ENCODE assay signal across 11 cellular contexts in the genomic region with DNA sequence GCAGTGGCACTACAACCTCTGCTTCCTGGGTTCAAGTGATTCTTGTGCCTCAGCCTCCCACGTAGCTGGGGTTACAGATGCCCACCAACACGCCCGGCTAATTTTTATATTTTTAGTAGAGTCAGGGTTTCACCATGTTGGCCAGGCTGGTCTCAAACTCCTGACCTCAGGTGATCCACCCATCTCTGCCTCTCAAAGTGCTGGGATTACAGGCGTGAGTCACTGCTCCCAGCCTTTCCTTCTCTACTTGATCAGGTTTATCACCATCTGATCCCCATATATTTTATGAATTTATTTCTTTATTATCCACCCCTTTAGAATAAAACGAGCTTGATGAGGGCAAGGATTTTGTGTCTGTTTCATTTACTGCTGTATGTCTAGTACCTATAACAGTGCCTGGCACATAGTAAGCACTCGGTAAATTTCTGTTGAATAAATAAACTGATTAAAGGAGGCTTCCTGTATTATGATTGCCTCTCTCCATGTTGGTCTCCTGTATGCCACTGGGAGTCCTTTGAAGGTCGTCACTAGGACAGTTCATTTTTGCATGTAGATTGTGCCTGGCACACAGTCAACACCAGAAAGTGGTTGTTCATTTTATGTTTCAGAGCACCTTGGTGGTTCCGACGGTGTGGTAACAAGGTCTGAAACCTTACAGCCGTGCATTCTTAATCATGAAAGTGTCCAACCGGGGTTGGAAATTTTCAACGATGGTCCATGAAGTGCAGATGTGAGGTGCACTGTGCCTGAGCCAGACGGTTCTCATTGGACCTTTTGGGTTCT. TPM values are rescaled to one million over a fixed set of nuclear protein-coding genes. Genes with fewer than 3 reads are reported as not detected.
A peak's percentile ranks its signal among the peaks of the same experiment; 100 is the strongest.
DNase-seq lines count a peak whose midpoint lies in the region; ATAC-seq and TF ChIP-seq lines count a peak whose summit lies in the region.
"Had no signal": no experiment of that assay in that cellular context is flagged by ENCODE, and none has a peak within 500 bp of the region (broad histone marks: within the 10 kb centered on the region; RNA-seq: fewer than 3 reads in every experiment).

No MANE protein-coding gene starts in this region.

- no peak overlapping the region for H3K23ac ChIP-seq in IMR-90 (ENCODE audit: low read depth, low read length)
- H3K23ac ChIP-seq in mesenchymal stem cell (ENCODE audit: low read length in 2 of 2): no peak overlapping the region

- H2BK15ac ChIP-seq in IMR-90 (ENCODE audit: low read depth, low read length): no peak overlapping the region; the same call in 2 of the 3 replicates
- H2BK15ac ChIP-seq in mesenchymal stem cell (ENCODE audit: low read depth, poor library complexity, severe bottlenecking): no peak overlapping the region

- H3K36me3 ChIP-seq in CD8-positive, alpha-beta memory T cell (ENCODE audit: insufficient read depth, low read length): no peaks in the 10 kb centered on the region
- H3K36me3 ChIP-seq in IMR-90 (ENCODE audit: control insufficient read depth, insufficient read depth, low read length): no peaks in the 10 kb centered on the region
- H3K36me3 ChIP-seq in mucosa of descending colon (ENCODE audit: low read depth): no peaks in the 10 kb centered on the region
- no peaks in the 10 kb centered on the region for H3K36me3 ChIP-seq in mesenchymal stem cell (ENCODE audit: control insufficient read depth in 1 of 2, insufficient read depth in 2 of 2, low read depth in 1 of 2, low read length in 2 of 2)
- H3K36me3 ChIP-seq: adrenal gland, prostate gland had no signal

- BruUV-seq in IMR-90 (replicated peaks; lab: Mats Ljungman, UMichigan): no TSS peak

- no peak overlapping the region for H3K56ac ChIP-seq in IMR-90 (ENCODE audit: extremely low read depth, insufficient read depth, low read length)

- no peaks in the 10 kb centered on the region for H3K36me3 Mint-ChIP-seq in CD8-positive, alpha-beta memory T cell
- H3K36me3 Mint-ChIP-seq in activated CD8-positive, alpha-beta T cell treated with anti-CD3 and anti-CD28 coated beads for 36 hours (ENCODE audit: low read depth): no peaks in the 10 kb centered on the region

- dilution Hi-C loops in IMR-90 (cut with HindIII; ENCODE audit: low sequenced_read_pairs, unreplicated experiment): no loop called here

- no peak overlapping the region for H3K18ac ChIP-seq in IMR-90 (ENCODE audit: low read depth, low read length)
- no peak overlapping the region for H3K18ac ChIP-seq in mesenchymal stem cell (ENCODE audit: low read depth in 1 of 2, low read length in 2 of 2)

- DNase-seq in CD8-positive, alpha-beta memory T cell: peak in 2 of 5 donors; percentile 13 to 63
- DNase-seq in IMR-90 (no peak), mucosa of descending colon (peak in 2 of 3 donors; percentile 33 to 62), mesenchymal stem cell (no peak), kidney glomerular epithelial cell (lab: John Stamatoyannopoulos, UW) (no peak), AG20443 (ENCODE audit: low spot score) (no peak)
- peak; percentile 64 for DNase-seq in activated CD8-positive, alpha-beta T cell treated with anti-CD3 and anti-CD28 coated beads for 36 hours
- DNase-seq: NCI-H446 had no signal

- H2AK9ac ChIP-seq in IMR-90 (replicated peaks; ENCODE audit: low read depth, low read length, poor library complexity): no peak overlapping the region

- H4K91ac ChIP-seq in IMR-90 (ENCODE audit: insufficient read depth, low read depth, low read length) (no peak overlapping the region), mesenchymal stem cell (ENCODE audit: low read length) (no peak overlapping the region)

- H3K4me3 Mint-ChIP-seq in CD8-positive, alpha-beta memory T cell: peak overlapping the region; percentile 56 to 90 (median 81)
- no peak overlapping the region for H3K4me3 Mint-ChIP-seq in activated CD8-positive, alpha-beta T cell treated with anti-CD3 and anti-CD28 coated beads for 36 hours

- POLR2A ChIA-PET in CD8-positive, alpha-beta memory T cell (lab: Charles Lee): interaction anchor here (0.6 to 2.7 kb wide), 6 partner anchors 7 to 41 kb away, joined by 3 to 20 read pairs (median 4); a partner anchor contains a TSS
- POLR2A ChIA-PET in IMR-90 (lab: Charles Lee; ENCODE audit: unreplicated experiment): no interaction called here
- POLR2A ChIA-PET in activated CD8-positive, alpha-beta T cell treated with anti-CD3 and anti-CD28 coated beads for 36 hours (lab: Charles Lee): interaction anchor here (1.3 to 1.6 kb wide), 2 partner anchors 10 to 41 kb away, joined by 5 to 6 read pairs; a partner anchor contains a TSS

- no peaks in the 10 kb centered on the region for H3K27me3 Mint-ChIP-seq in CD8-positive, alpha-beta memory T cell
- H3K27me3 Mint-ChIP-seq in activated CD8-positive, alpha-beta T cell treated with anti-CD3 and anti-CD28 coated beads for 36 hours: no peaks in the 10 kb centered on the region

- H3K4me2 ChIP-seq in IMR-90 (ENCODE audit: low read depth, low read length): no peak overlapping the region
- no peak overlapping the region for H3K4me2 ChIP-seq in mesenchymal stem cell (ENCODE audit: low read length, poor library complexity, severe bottlenecking)

- in situ Hi-C loops in IMR-90 (cut with MboI; ENCODE audit: low sequenced_read_pairs): no loop called here

- H3K4me3 ChIP-seq in CD8-positive, alpha-beta memory T cell (ENCODE audit: low read length): peak overlapping the region; percentile 31
- H3K4me3 ChIP-seq in IMR-90 (ENCODE audit: insufficient read depth, low read depth, low read length) (no peak overlapping the region), mucosa of descending colon (no peak overlapping the region), mesenchymal stem cell (ENCODE audit: insufficient read depth in 1 of 2, low read depth in 1 of 2, low read length in 2 of 2) (no peak overlapping the region)
- H3K4me3 ChIP-seq: adrenal gland, prostate gland had no signal

- peak overlapping the region; percentile 65 for H3K27ac ChIP-seq in CD8-positive, alpha-beta memory T cell (ENCODE audit: low read depth, low read length)
- H3K27ac ChIP-seq in IMR-90 (ENCODE audit: insufficient read depth, low read length): no peak overlapping the region
- no peak overlapping the region for H3K27ac ChIP-seq in mesenchymal stem cell (ENCODE audit: low read length, poor library complexity, severe bottlenecking)
- H3K27ac ChIP-seq: adrenal gland, prostate gland had no signal

- H2AK5ac ChIP-seq in IMR-90 (ENCODE audit: low read depth, low read length) (no peak overlapping the region), mesenchymal stem cell (ENCODE audit: low read length, severe bottlenecking) (no peak overlapping the region)

- H2BK120ac ChIP-seq in IMR-90 (ENCODE audit: low read depth, low read length) (no peak overlapping the region), mesenchymal stem cell (ENCODE audit: low read depth, low read length) (no peak overlapping the region)

- no peak for TF ChIP-seq POLR2A in IMR-90 (IDR thresholded peaks at IDR 0.05; ENCODE audit: low read depth, low read length)

- no peak overlapping the region for H3K14ac ChIP-seq in IMR-90 (replicated peaks; ENCODE audit: low read depth, low read length)
- H3K14ac ChIP-seq in mesenchymal stem cell (ENCODE audit: low read length in 2 of 2): no peak overlapping the region

- no peaks in the 10 kb centered on the region for H4K20me1 ChIP-seq in IMR-90 (ENCODE audit: insufficient read depth, low read length)

- H3K9me3 Mint-ChIP-seq in CD8-positive, alpha-beta memory T cell: no peaks in the 10 kb centered on the region
- no peaks in the 10 kb centered on the region for H3K9me3 Mint-ChIP-seq in activated CD8-positive, alpha-beta T cell treated with anti-CD3 and anti-CD28 coated beads for 36 hours

- intact Hi-C loops in IMR-90 (cut with micrococcal nuclease): no loop called here
- intact Hi-C loops in activated CD8-positive, alpha-beta T cell treated with anti-CD3 and anti-CD28 coated beads for 36 hours (cut with micrococcal nuclease): no loop called here
- intact Hi-C loops in mucosa of descending colon (cut with DNase I, micrococcal nuclease): no loop called here

- no peaks in the 10 kb centered on the region for H3K9me3 ChIP-seq in CD8-positive, alpha-beta memory T cell (ENCODE audit: low read length)
- no peaks in the 10 kb centered on the region for H3K9me3 ChIP-seq in IMR-90 (ENCODE audit: control insufficient read depth, insufficient read depth, low read length)
- no peaks in the 10 kb centered on the region for H3K9me3 ChIP-seq in mucosa of descending colon
- H3K9me3 ChIP-seq in mesenchymal stem cell (ENCODE audit: control insufficient read depth, low read length): no peaks in the 10 kb centered on the region
- H3K9me3 ChIP-seq: adrenal gland, prostate gland had no signal

- H3K27ac Mint-ChIP-seq in CD8-positive, alpha-beta memory T cell: peak overlapping the region; percentile 95 to 99 (median 98)
- H3K27ac Mint-ChIP-seq in activated CD8-positive, alpha-beta T cell treated with anti-CD3 and anti-CD28 coated beads for 36 hours: peak overlapping the region; percentile 11

- no peak overlapping the region for H2BK12ac ChIP-seq in mesenchymal stem cell (ENCODE audit: low read length in 2 of 2)

- H3K9me1 ChIP-seq in IMR-90 (ENCODE audit: insufficient read depth, low read length): peaks cover 4% of the 10 kb centered on the region; the same call in 1 of the 2 replicates

- H3K4me1 Mint-ChIP-seq in CD8-positive, alpha-beta memory T cell: peaks cover 43 to 50% (median 48%) of the 10 kb centered on the region in 3 donors
- peaks cover 21% of the 10 kb centered on the region for H3K4me1 Mint-ChIP-seq in activated CD8-positive, alpha-beta T cell treated with anti-CD3 and anti-CD28 coated beads for 36 hours (ENCODE audit: low read depth)

- no peak overlapping the region for H2BK20ac ChIP-seq in IMR-90 (ENCODE audit: low read depth, low read length)

- 69% methylated on average over 2 of the region's 13 CpGs; no CpG with 5 or more reads in 1 of the 2 experiments for WGBS in IMR-90 (ENCODE audit: extremely low coverage in 2 of 2, insufficient read length in 1 of 2), 2 experiments
- WGBS in mesenchymal stem cell: 94% methylated on average over 13 of the region's 13 CpGs

- peaks cover 40% of the 10 kb centered on the region for H3K4me1 ChIP-seq in CD8-positive, alpha-beta memory T cell (ENCODE audit: insufficient read depth, low read length)
- H3K4me1 ChIP-seq in IMR-90 (ENCODE audit: control insufficient read depth, insufficient read depth, low read length) (peaks cover 7% of the 10 kb centered on the region), mucosa of descending colon (ENCODE audit: low read depth) (peaks cover 9% of the 10 kb centered on the region), mesenchymal stem cell (ENCODE audit: control insufficient read depth, insufficient read depth, low read depth, low read length) (no peaks in the 10 kb centered on the region)
- H3K4me1 ChIP-seq: adrenal gland, prostate gland had no signal

- ATAC-seq in IMR-90 (ENCODE audit: low read depth) (no peak), mucosa of descending colon (peak; percentile 80), GM21528 (IDR thresholded peaks at IDR 0.05; ENCODE audit: low FRiP score, unreplicated experiment) (no peak)
- ATAC-seq in activated CD8-positive, alpha-beta T cell treated with anti-CD3 and anti-CD28 coated beads for 36 hours: peak; percentile 73

- H3K79me1 ChIP-seq in IMR-90 (ENCODE audit: low read depth in 1 of 2, low read length in 2 of 2) (no peaks in the 10 kb centered on the region), mesenchymal stem cell (replicated peaks; ENCODE audit: low read length, poor library complexity, severe bottlenecking) (no peaks in the 10 kb centered on the region)

- H2AFZ ChIP-seq in IMR-90 (replicated peaks; ENCODE audit: low read length, poor library complexity) (no peak overlapping the region), mesenchymal stem cell (ENCODE audit: low read depth, low read length) (no peak overlapping the region)

- H2BK5ac ChIP-seq in IMR-90 (ENCODE audit: low read depth, low read length, poor library complexity, severe bottlenecking): no peak overlapping the region
- H2BK5ac ChIP-seq in mesenchymal stem cell (ENCODE audit: low read depth, low read length, poor library complexity, severe bottlenecking): no peak overlapping the region

- no peak overlapping the region for H4K5ac ChIP-seq in IMR-90 (ENCODE audit: low read depth, low read length)

- H3K4ac ChIP-seq in IMR-90 (ENCODE audit: low read depth, low read length): 0 out of 2 replicates have a peak overlapping the region, but pooled peaks have one; percentile 18
- H3K4ac ChIP-seq in mesenchymal stem cell (ENCODE audit: low read depth in 1 of 2, low read length in 2 of 2): no peak overlapping the region

- TF ChIP-seq CTCF in IMR-90 (conservative IDR thresholded peaks at IDR 0.05; ENCODE audit: low read depth, low read length) (no peak), mucosa of descending colon (IDR thresholded peaks at IDR 0.05) (no peak)
- TF ChIP-seq CTCF in activated CD8-positive, alpha-beta T cell treated with anti-CD3 and anti-CD28 coated beads for 36 hours (IDR thresholded peaks at IDR 0.05): no peak

- no peak for TF ChIP-seq RAD21 in IMR-90 (IDR thresholded peaks at IDR 0.05; ENCODE audit: low read length)

- H4K8ac ChIP-seq in IMR-90 (ENCODE audit: low read depth in 2 of 2, low read length in 2 of 2) (no peak overlapping the region), mesenchymal stem cell (ENCODE audit: low read length) (no peak overlapping the region)

- CTCF ChIA-PET in CD8-positive, alpha-beta memory T cell (lab: Charles Lee): interaction anchor here (1.0 to 2.5 kb wide), 3 partner anchors 9 to 453 kb away, joined by 3 to 10 read pairs (median 9); a partner anchor contains a TSS
- CTCF ChIA-PET in IMR-90 (lab: Yijun Ruan, JAX): no interaction called here
- CTCF ChIA-PET in activated CD8-positive, alpha-beta T cell treated with anti-CD3 and anti-CD28 coated beads for 36 hours (lab: Charles Lee): no interaction called here

- no peaks in the 10 kb centered on the region for H3K27me3 ChIP-seq in CD8-positive, alpha-beta memory T cell (ENCODE audit: insufficient read depth, low read length, poor library complexity, severe bottlenecking)
- H3K27me3 ChIP-seq in IMR-90 (ENCODE audit: control insufficient read depth, insufficient read depth, low read length) (no peaks in the 10 kb centered on the region), mesenchymal stem cell (ENCODE audit: control insufficient read depth in 1 of 2, insufficient read depth in 1 of 2, low read length in 2 of 2) (no peaks in the 10 kb centered on the region)
- H3K27me3 ChIP-seq: adrenal gland had no signal

- H3K9ac ChIP-seq in IMR-90 (ENCODE audit: low read depth, low read length) (no peak overlapping the region), mesenchymal stem cell (ENCODE audit: low read length) (no peak overlapping the region)

RNA-seq across cellular contexts. Expression of a gene that starts 9.6 kb away (rescaled TPM):
- total RNA-seq in CD8-positive, alpha-beta memory T cell: 100 to 1,000 TPM; 181 to 195 TPM
- polyA plus RNA-seq in CD8-positive, alpha-beta memory T cell: 75.3 TPM
- total RNA-seq in IMR-90 (2012; rRNA removed): 145 and 156 TPM in 2 replicates
- 39.1 and 49.6 TPM in 2 replicates for polyA plus RNA-seq in IMR-90 (2012; rRNA removed)
- 11.3 and 13.5 TPM in 2 replicates for polyA plus RNA-seq in IMR-90 (2012; cell fraction: cytosol; rRNA removed)
- 7.7 and 33.1 TPM in 2 replicates for polyA plus RNA-seq in IMR-90 (2012; cell fraction: nucleus; rRNA removed; ENCODE audit: low replicate concordance)
- total RNA-seq in activated CD8-positive, alpha-beta T cell treated with anti-CD3 and anti-CD28 coated beads for 36 hours: 100 to 1,000 TPM; 127 to 131 TPM
- total RNA-seq in mucosa of descending colon: 100 to 1,000 TPM in 2 of 3 donors, 10 to 100 TPM in 1; 94.5 to 124 (median 114) TPM
- polyA plus RNA-seq in mesenchymal stem cell (2013, experiment 1 of 2): 129 TPM
- 127 TPM for polyA plus RNA-seq in mesenchymal stem cell (2013, experiment 2 of 2)

RNA-seq across cellular contexts. Expression of a gene that starts 13.7 kb away (rescaled TPM):
- 10 to 100 TPM; 23.8 to 24.8 TPM for total RNA-seq in CD8-positive, alpha-beta memory T cell
- polyA plus RNA-seq in CD8-positive, alpha-beta memory T cell: 51.0 TPM
- total RNA-seq in IMR-90 (2012; rRNA removed): 80.3 and 81.4 TPM in 2 replicates
- 39.6 and 50.9 TPM in 2 replicates for polyA plus RNA-seq in IMR-90 (2012; rRNA removed)
- polyA plus RNA-seq in IMR-90 (2012; cell fraction: cytosol; rRNA removed): 25.5 and 41.7 TPM in 2 replicates
- 19.3 and 58.1 TPM in 2 replicates for polyA plus RNA-seq in IMR-90 (2012; cell fraction: nucleus; rRNA removed; ENCODE audit: low replicate concordance)
- total RNA-seq in activated CD8-positive, alpha-beta T cell treated with anti-CD3 and anti-CD28 coated beads for 36 hours: 10 to 100 TPM; 16.9 to 18.6 TPM
- 10 to 100 TPM; 36.6 to 39.9 (median 38.0) TPM for total RNA-seq in mucosa of descending colon
- polyA plus RNA-seq in mesenchymal stem cell (2013, experiment 1 of 2): 113 TPM
- polyA plus RNA-seq in mesenchymal stem cell (2013, experiment 2 of 2): 113 TPM

Comparison
In these comparisons a context has a peak if more than half of its experiments do, and no peak if none do; other contexts are left out.
1. DNase-seq: peak in activated CD8-positive, alpha-beta T cell treated with anti-CD3 and anti-CD28 coated beads for 36 hours (single experiment) and mucosa of descending colon (2 of 3); none in IMR-90 (single experiment), mesenchymal stem cell (single experiment), kidney glomerular epithelial cell (single experiment) and AG20443 (single experiment).
2. ATAC-seq: peak in activated CD8-positive, alpha-beta T cell treated with anti-CD3 and anti-CD28 coated beads for 36 hours (single experiment) and mucosa of descending colon (single experiment); none in IMR-90 (single experiment) and GM21528 (single experiment).